In the genomic region with DNA sequence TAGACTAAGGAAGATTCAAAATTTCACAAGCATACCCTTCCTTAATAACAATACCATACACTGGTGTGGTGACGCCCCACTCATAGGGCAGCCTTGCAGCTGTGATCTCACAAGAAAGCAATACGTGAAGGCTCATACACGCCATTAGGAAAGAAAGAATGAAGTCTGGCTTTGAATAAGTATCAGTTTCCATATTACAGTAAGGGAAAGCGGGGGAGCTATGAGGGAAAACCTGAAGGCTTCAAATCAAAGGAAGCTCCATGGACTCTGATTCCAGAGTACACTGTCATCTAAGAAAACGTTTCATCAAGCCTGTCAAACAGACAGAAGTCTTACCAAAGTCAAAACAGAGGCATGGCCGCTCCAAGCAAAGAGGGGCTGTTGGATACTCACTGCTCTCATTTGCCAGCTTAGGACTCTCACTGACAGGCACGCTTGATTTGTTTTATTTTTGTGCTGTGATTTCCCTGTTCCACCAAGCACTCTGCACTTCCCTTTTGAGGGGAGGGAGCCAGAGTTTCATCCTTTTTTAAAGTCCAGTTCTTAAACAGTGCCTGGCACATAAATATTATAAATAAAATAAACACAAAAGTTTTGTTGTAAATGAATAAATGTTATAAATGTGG, we compare ENCODE assay signal across 12 cellular contexts.
A peak's percentile ranks its signal among the peaks of the same experiment; 100 is the strongest.
DNase-seq lines count a peak whose midpoint lies in the region; ATAC-seq and TF ChIP-seq lines count a peak whose summit lies in the region.
"Had no signal": no experiment of that assay in that cellular context is flagged by ENCODE, and none has a peak within 500 bp of the region (broad histone marks: within the 10 kb centered on the region; RNA-seq: fewer than 3 reads in every experiment).

No MANE protein-coding gene starts in this region.

- H3K36me3 ChIP-seq in skeletal muscle satellite cell (ENCODE audit: insufficient read depth, low read length) (no peaks in the 10 kb centered on the region), thyroid gland (no peaks in the 10 kb centered on the region)

- H3K4me1 Mint-ChIP-seq in endothelial cell (ENCODE audit: unreplicated experiment) = peaks cover 26% of the 10 kb centered on the region
- H3K4me1 Mint-ChIP-seq: stimulated activated naive CD8-positive, alpha-beta T cell treated with anti-CD3 and anti-CD28 coated beads, Interleukin-15, amount 100 ng/mL, for 72 hours had no signal

- H3K4me3 ChIP-seq in skeletal muscle satellite cell (ENCODE audit: low read length) (no peak overlapping the region), thyroid gland (replicated peaks in 1 of 3) (no peak overlapping the region)

- H3K4me3 Mint-ChIP-seq in endothelial cell (ENCODE audit: unreplicated experiment) = no peak overlapping the region
- H3K4me3 Mint-ChIP-seq: stimulated activated naive CD8-positive, alpha-beta T cell treated with anti-CD3 and anti-CD28 coated beads, Interleukin-15, amount 100 ng/mL, for 72 hours had no signal

- no peak overlapping the region for H3K27ac ChIP-seq in thyroid gland

- DNase-seq in dermis blood vessel endothelial cell = peak; percentile 35
- DNase-seq in endothelial cell (ENCODE audit: low spot score) = no peak
- no peak for DNase-seq in NK-92 treated with Interleukin-12 subunit alpha and Interleukin-12 subunit beta, amount 100 ng/mL, for 24 hours (lab: John Stamatoyannopoulos, UW)
- DNase-seq in thyroid gland = no peak
- no peak for DNase-seq in activated gamma-delta T cell treated with Interleukin-2 at 50 U/mL for 16 hours
- DNase-seq: foreskin melanocyte; midbrain; SHP77 treated with DMSO at 0.1 percent for 48 hours; stimulated activated naive CD8-positive, alpha-beta T cell treated with anti-CD3 and anti-CD28 coated beads, Interleukin-15, amount 100 ng/mL, for 72 hours had no signal

- no peaks in the 10 kb centered on the region for H3K27me3 Mint-ChIP-seq in endothelial cell (ENCODE audit: unreplicated experiment)

- no peaks in the 10 kb centered on the region for H3K36me3 Mint-ChIP-seq in endothelial cell (ENCODE audit: low read depth, unreplicated experiment)

- TF ChIP-seq POLR2A in thyroid gland (IDR thresholded peaks at IDR 0.05) = no peak

- peak overlapping the region; percentile 75 for H3K9ac ChIP-seq in skeletal muscle satellite cell (ENCODE audit: low read depth, low read length)

- ATAC-seq in GM18907 (IDR thresholded peaks at IDR 0.05; ENCODE audit: unreplicated experiment) = peak; percentile 65
- peak; percentile 60 for ATAC-seq in HG03039 (IDR thresholded peaks at IDR 0.05; ENCODE audit: unreplicated experiment)
- ATAC-seq: stimulated activated naive CD8-positive, alpha-beta T cell treated with anti-CD3 and anti-CD28 coated beads, Interleukin-15, amount 100 ng/mL, for 72 hours had no signal

- H3K4me2 ChIP-seq in skeletal muscle satellite cell (ENCODE audit: low read length) = peak overlapping the region; percentile 70

- TF ChIP-seq CTCF in endothelial cell (IDR thresholded peaks at IDR 0.05; ENCODE audit: unreplicated experiment) = no peak
- no peak for TF ChIP-seq CTCF in thyroid gland (IDR thresholded peaks at IDR 0.05)

- WGBS in thyroid gland, 2 donors = 56 to 59% methylated on average over 7 of the region's 7 CpGs

- no peaks in the 10 kb centered on the region for H3K9me3 Mint-ChIP-seq in endothelial cell (ENCODE audit: unreplicated experiment)
- H3K9me3 Mint-ChIP-seq: stimulated activated naive CD8-positive, alpha-beta T cell treated with anti-CD3 and anti-CD28 coated beads, Interleukin-15, amount 100 ng/mL, for 72 hours had no signal

- H3K9me3 ChIP-seq in skeletal muscle satellite cell (replicated peaks; ENCODE audit: low read length) (no peaks in the 10 kb centered on the region), thyroid gland (no peaks in the 10 kb centered on the region)

- intact Hi-C loops in thyroid gland (cut with DNase I) = no loop called here

- H3K27me3 ChIP-seq in skeletal muscle satellite cell (ENCODE audit: control insufficient read depth, insufficient read depth, low read length) (no peaks in the 10 kb centered on the region), thyroid gland (no peaks in the 10 kb centered on the region)

- H3K4me1 ChIP-seq in skeletal muscle satellite cell (ENCODE audit: control insufficient read depth, insufficient read depth, low read length) (peaks cover 55% of the 10 kb centered on the region), thyroid gland (no peaks in the 10 kb centered on the region)

- no peak overlapping the region for H3K27ac Mint-ChIP-seq in endothelial cell (ENCODE audit: unreplicated experiment)
- H3K27ac Mint-ChIP-seq: stimulated activated naive CD8-positive, alpha-beta T cell treated with anti-CD3 and anti-CD28 coated beads, Interleukin-15, amount 100 ng/mL, for 72 hours had no signal
